In the genomic region with DNA sequence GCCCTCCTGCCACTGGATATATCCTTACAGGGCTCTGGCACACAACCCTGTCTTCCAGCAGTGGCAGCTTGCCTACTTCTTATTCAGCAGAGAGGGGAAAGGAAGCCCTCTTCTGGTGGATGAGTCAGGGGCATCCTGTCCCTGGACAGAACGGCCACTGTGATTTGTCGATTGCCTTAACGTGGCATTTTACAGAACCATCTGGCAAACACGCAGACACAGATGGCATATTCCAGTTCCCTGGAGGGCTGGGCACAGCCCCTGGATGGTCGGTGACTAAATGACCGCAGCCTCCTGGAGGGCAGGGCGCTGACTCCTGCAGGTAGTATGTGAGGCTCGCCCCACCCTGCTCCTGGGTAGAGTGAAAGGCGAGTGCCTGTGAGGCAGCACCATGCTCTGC, we compare ENCODE assay signal across 16 cellular contexts.
DNase-seq lines count a peak whose midpoint lies in the region; ATAC-seq and TF ChIP-seq lines count a peak whose summit lies in the region.
"Had no signal": no experiment of that assay in that cellular context is flagged by ENCODE, and none has a peak within 500 bp of the region (broad histone marks: within the 10 kb centered on the region; RNA-seq: fewer than 3 reads in every experiment).

No MANE protein-coding gene starts in this region.

- H3K27me3 Mint-ChIP-seq in HFFc6 (ENCODE audit: insufficient read depth): peaks cover 6% of the 10 kb centered on the region
- H3K27me3 Mint-ChIP-seq: activated CD4-positive, alpha-beta memory T cell treated with anti-CD3 and anti-CD28 coated beads, Interleukin-2, amount 10 ng/mL, durations not matched to agents 7 days and 5 days; progenitor cell of endocrine pancreas had no signal

- H3K4me3 Mint-ChIP-seq in HFFc6: no peak overlapping the region
- H3K4me3 Mint-ChIP-seq: activated CD4-positive, alpha-beta memory T cell treated with anti-CD3 and anti-CD28 coated beads, Interleukin-2, amount 10 ng/mL, durations not matched to agents 7 days and 5 days; activated naive CD4-positive, alpha-beta T cell treated with anti-CD3 and anti-CD28 coated beads for 36 hours; H9 had no signal

- H3K4me1 Mint-ChIP-seq in HFFc6 (ENCODE audit: low read depth): peaks cover 42% of the 10 kb centered on the region

- no peak overlapping the region for H3K4me3 ChIP-seq in fibroblast of villous mesenchyme (ENCODE audit: low read depth, low read length)

- ATAC-seq in GM21528 (IDR thresholded peaks at IDR 0.05; ENCODE audit: low FRiP score, unreplicated experiment): no peak
- no peak for ATAC-seq in GM19397 (IDR thresholded peaks at IDR 0.05; ENCODE audit: unreplicated experiment)
- no peak for ATAC-seq in HG03354 (IDR thresholded peaks at IDR 0.05; ENCODE audit: poor library complexity, severe bottlenecking, unreplicated experiment)

- peak; percentile 18; the same call in 1 of the 2 replicates for TF ChIP-seq CTCF in HFFc6 (IDR thresholded peaks at IDR 0.05)
- peak; percentile 11 for TF ChIP-seq CTCF in fibroblast of villous mesenchyme (IDR thresholded peaks at IDR 0.05; ENCODE audit: insufficient read depth, low read depth, low read length)

- H3K27ac Mint-ChIP-seq in HFFc6: no peak overlapping the region
- H3K27ac Mint-ChIP-seq: activated CD4-positive, alpha-beta memory T cell treated with anti-CD3 and anti-CD28 coated beads, Interleukin-2, amount 10 ng/mL, durations not matched to agents 7 days and 5 days; activated naive CD4-positive, alpha-beta T cell treated with anti-CD3 and anti-CD28 coated beads for 36 hours; H9 had no signal

- H3K9me3 Mint-ChIP-seq in HFFc6: no peaks in the 10 kb centered on the region
- H3K9me3 Mint-ChIP-seq: activated CD4-positive, alpha-beta memory T cell treated with anti-CD3 and anti-CD28 coated beads, Interleukin-2, amount 10 ng/mL, durations not matched to agents 7 days and 5 days; activated naive CD4-positive, alpha-beta T cell treated with anti-CD3 and anti-CD28 coated beads for 36 hours; H9 had no signal

- DNase-seq in A172 (ENCODE audit: low spot score): peak; percentile 91
- DNase-seq in HFFc6: no peak
- peak; percentile 44 for DNase-seq in SW480 (ENCODE audit: low spot score)
- no peak for DNase-seq in fibroblast of villous mesenchyme (ENCODE audit: low read depth)
- DNase-seq in GM19240 (ENCODE audit: insufficient read length, low spot score): no peak
- DNase-seq: ACHN; activated CD4-positive, alpha-beta memory T cell treated with anti-CD3 and anti-CD28 coated beads, Interleukin-2, amount 10 ng/mL, durations not matched to agents 7 days and 5 days; activated naive CD4-positive, alpha-beta T cell treated with anti-CD3 and anti-CD28 coated beads for 36 hours; H9; mesenchymal stem cell; NCI-H510A; stimulated activated CD4-positive, alpha-beta T cell treated with anti-CD3 and anti-CD28 coated beads, Interleukin-4, amount 100 ng/mL, for 1 hour had no signal

- no peaks in the 10 kb centered on the region for H3K36me3 Mint-ChIP-seq in HFFc6 (ENCODE audit: low read depth)

Comparison
In these comparisons a context has a peak if more than half of its experiments do, and no peak if none do; other contexts are left out.
1. DNase-seq: peak in A172 (single experiment) and SW480 (single experiment); none in HFFc6 (single experiment), fibroblast of villous mesenchyme (single experiment) and GM19240 (single experiment).